29 cellular contexts compared by ENCODE assay signal in genomic region chr10:78385599-78385998, GRCh38.
"Had no signal": no experiment of that assay in that cellular context is flagged by ENCODE, and none has a peak within 500 bp of the region (broad histone marks: within the 10 kb centered on the region; RNA-seq: fewer than 3 reads in every experiment).

No MANE protein-coding gene starts in this region.

- H3K4me1 ChIP-seq: ascending aorta, breast epithelium, colonic mucosa, esophagus squamous epithelium had no signal

- H3K36me3 ChIP-seq: ascending aorta, breast epithelium, cardiac muscle cell, colonic mucosa, esophagus squamous epithelium had no signal

- DNase-seq: activated CD4-positive, alpha-beta memory T cell treated with anti-CD3 and anti-CD28 coated beads, Interleukin-2, amount 10 ng/mL, durations not matched to agents 7 days and 5 days; activated CD4-positive, alpha-beta T cell treated with anti-CD3 and anti-CD28 coated beads for 36 hours; activated CD4-positive, alpha-beta T cell treated with anti-CD3 and anti-CD28 coated beads, Interleukin-2, amount 10 ng/mL, durations not matched to agents 24 days and 14 days; activated CD4-positive, CD25-positive, alpha-beta regulatory T cell; activated CD4-positive, CD25-positive, alpha-beta regulatory T cell treated with anti-CD3 and anti-CD28 coated beads, Interleukin-2, amount 50 U/mL, for 72 hours; activated CD8-positive, alpha-beta memory T cell treated with anti-CD3 and anti-CD28 coated beads, Interleukin-2, amount 50 U/mL, for 48 hours; activated gamma-delta T cell; activated naive CD4-positive, alpha-beta T cell; activated naive CD4-positive, alpha-beta T cell treated with anti-CD3 and anti-CD28 coated beads, Interleukin-2, amount 10 ng/mL, durations not matched to agents 7 days and 5 days; activated naive CD8-positive, alpha-beta T cell treated with anti-CD3 and anti-CD28 coated beads, Interleukin-2, amount 10 ng/mL, durations not matched to agents 7 days and 5 days; activated T-cell treated with anti-CD3 and anti-CD28 coated beads for 4 hours; activated T-cell treated with anti-CD3 and anti-CD28 coated beads, Interleukin-2, amount 50 U/mL, for 24 hours; activated T-cell treated with anti-CD3 and anti-CD28 coated beads, Interleukin-2, amount 50 U/mL, for 72 hours; central memory CD4-positive, alpha-beta T cell; cerebellar nuclear complex; colonic mucosa; effector CD8-positive, alpha-beta T cell; esophagus squamous epithelium; T-helper 1 cell; T-helper 17 cell; T1000 had no signal

- ATAC-seq: activated CD4-positive, alpha-beta T cell treated with anti-CD3 and anti-CD28 coated beads for 36 hours; activated naive CD4-positive, alpha-beta T cell treated with anti-CD3 and anti-CD28 coated beads, Interleukin-2, amount 50 U/mL, for 72 hours; activated T-cell treated with anti-CD3 and anti-CD28 coated beads, Interleukin-2, amount 50 U/mL, for 72 hours; T-helper 17 cell had no signal

- H3K4me3 ChIP-seq: ascending aorta, breast epithelium, cardiac muscle cell, colonic mucosa, esophagus squamous epithelium had no signal

- H3K27ac ChIP-seq: ascending aorta, breast epithelium, cardiac muscle cell, colonic mucosa, epithelial cell of prostate, esophagus squamous epithelium had no signal

- H3K9me3 ChIP-seq: ascending aorta, breast epithelium, colonic mucosa, esophagus squamous epithelium had no signal

- FAIRE-seq: endometrium, endothelial cell of umbilical vein, frontal cortex had no signal

- H3K27me3 ChIP-seq: ascending aorta, breast epithelium, cardiac muscle cell, colonic mucosa had no signal
